In genomic region chr2:6475155-6475940, GRCh38 we compare ENCODE assay signal across 24 cellular contexts.
DNase-seq lines count a peak whose midpoint lies in the region; ATAC-seq and TF ChIP-seq lines count a peak whose summit lies in the region.
"Had no signal": no experiment of that assay in that cellular context is flagged by ENCODE, and none has a peak within 500 bp of the region (broad histone marks: within the 10 kb centered on the region; RNA-seq: fewer than 3 reads in every experiment).

No MANE protein-coding gene starts in this region.

- no peak overlapping the region for H3K27ac ChIP-seq in A673 (ENCODE audit: low read depth, low read length, poor library complexity, severe bottlenecking)
- H3K27ac ChIP-seq: coronary artery, heart right ventricle, KMS-11, skin epidermis, transverse colon had no signal

- POLR2A ChIA-PET in activated CD4-positive, alpha-beta T cell treated with anti-CD3 and anti-CD28 coated beads, Interleukin-2, amount 10 ng/mL, durations not matched to agents 7 days and 5 days (lab: Charles Lee) = no interaction called here
- POLR2A ChIA-PET in A673 (lab: Charles Lee; ENCODE audit: low non-redundant PET) = no interaction called here

- intact Hi-C loops in A673 (cut with micrococcal nuclease; ENCODE audit: unreplicated experiment) = no loop called here

- no peaks in the 10 kb centered on the region for H3K9me3 Mint-ChIP-seq in activated CD4-positive, alpha-beta T cell treated with anti-CD3 and anti-CD28 coated beads, Interleukin-2, amount 10 ng/mL, durations not matched to agents 7 days and 5 days
- H3K9me3 Mint-ChIP-seq: stimulated activated naive CD8-positive, alpha-beta T cell treated with anti-CD3 and anti-CD28 coated beads, Interleukin-15, amount 100 ng/mL, for 72 hours; T-helper 2 cell treated with Interferon-gamma antibody and Interleukin-4, amounts not matched to agents 5 μg/mL and 100 μg/mL, for 36 hours had no signal

- peak; percentile 71 for ATAC-seq in GM19455 (IDR thresholded peaks at IDR 0.05; ENCODE audit: unreplicated experiment)
- peak; percentile 70 for ATAC-seq in HG02759 (IDR thresholded peaks at IDR 0.05; ENCODE audit: unreplicated experiment)
- peak; percentile 57 for ATAC-seq in HG03520 (IDR thresholded peaks at IDR 0.05; ENCODE audit: unreplicated experiment)
- ATAC-seq: heart right ventricle; mucosa of descending colon; stimulated activated naive CD8-positive, alpha-beta T cell treated with anti-CD3 and anti-CD28 coated beads, Interleukin-15, amount 100 ng/mL, for 72 hours had no signal

- no TSS peak for BruUV-seq in A673 (replicated peaks; lab: Mats Ljungman, UMichigan)

- H3K36me3 ChIP-seq in A673 (ENCODE audit: insufficient read depth, low read length, poor library complexity, severe bottlenecking) = no peaks in the 10 kb centered on the region
- H3K36me3 ChIP-seq: heart right ventricle, transverse colon had no signal

- no peaks in the 10 kb centered on the region for H3K4me1 Mint-ChIP-seq in activated CD4-positive, alpha-beta T cell treated with anti-CD3 and anti-CD28 coated beads, Interleukin-2, amount 10 ng/mL, durations not matched to agents 7 days and 5 days
- H3K4me1 Mint-ChIP-seq: immature natural killer cell; stimulated activated naive CD8-positive, alpha-beta T cell treated with anti-CD3 and anti-CD28 coated beads, Interleukin-15, amount 100 ng/mL, for 72 hours had no signal

- CTCF ChIA-PET in activated CD4-positive, alpha-beta T cell treated with anti-CD3 and anti-CD28 coated beads, Interleukin-2, amount 10 ng/mL, durations not matched to agents 7 days and 5 days (lab: Charles Lee) = no interaction called here
- CTCF ChIA-PET in A673 (lab: Charles Lee) = no interaction called here

- H3K27ac Mint-ChIP-seq in activated CD4-positive, alpha-beta T cell treated with anti-CD3 and anti-CD28 coated beads, Interleukin-2, amount 10 ng/mL, durations not matched to agents 7 days and 5 days = no peak overlapping the region
- H3K27ac Mint-ChIP-seq: activated naive CD8-positive, alpha-beta T cell; immature natural killer cell; T-helper 2 cell treated with Interferon-gamma antibody and Interleukin-4, amounts not matched to agents 5 μg/mL and 100 μg/mL, for 36 hours had no signal

- H3K27me3 ChIP-seq in A673 (replicated peaks; ENCODE audit: insufficient read depth, low read depth, low read length, poor library complexity) = no peaks in the 10 kb centered on the region
- H3K27me3 ChIP-seq: transverse colon had no signal

- no peaks in the 10 kb centered on the region for H3K27me3 Mint-ChIP-seq in activated CD4-positive, alpha-beta T cell treated with anti-CD3 and anti-CD28 coated beads, Interleukin-2, amount 10 ng/mL, durations not matched to agents 7 days and 5 days

- TF ChIP-seq CTCF in GM12865 (IDR thresholded peaks at IDR 0.05; ENCODE audit: insufficient read depth, low read depth, low read length, missing control alignments) = no peak
- no peak for TF ChIP-seq CTCF in A673 (conservative IDR thresholded peaks at IDR 0.05; ENCODE audit: low read depth, low read length)

- no peaks in the 10 kb centered on the region for H3K9me3 ChIP-seq in A673 (ENCODE audit: low read depth, low read length, poor library complexity, severe bottlenecking)
- H3K9me3 ChIP-seq: Caco-2, mucosa of descending colon, SK-N-SH, transverse colon had no signal

- no peaks in the 10 kb centered on the region for H3K36me3 Mint-ChIP-seq in activated CD4-positive, alpha-beta T cell treated with anti-CD3 and anti-CD28 coated beads, Interleukin-2, amount 10 ng/mL, durations not matched to agents 7 days and 5 days (ENCODE audit: low read depth)
- H3K36me3 Mint-ChIP-seq: activated naive CD8-positive, alpha-beta T cell; immature natural killer cell had no signal

- H3K4me1 ChIP-seq in A673 (ENCODE audit: insufficient read depth, low read length, poor library complexity, severe bottlenecking) = no peaks in the 10 kb centered on the region
- H3K4me1 ChIP-seq: Caco-2, heart right ventricle, transverse colon had no signal

- no peak overlapping the region for H3K4me3 ChIP-seq in GM12865 (ENCODE audit: low read depth, low read length)
- no peak overlapping the region for H3K4me3 ChIP-seq in A673 (ENCODE audit: low read depth, low read length, poor library complexity, severe bottlenecking)
- H3K4me3 ChIP-seq: coronary artery, heart right ventricle, mucosa of descending colon, skin epidermis, transverse colon had no signal

- H3K4me3 Mint-ChIP-seq in activated CD4-positive, alpha-beta T cell treated with anti-CD3 and anti-CD28 coated beads, Interleukin-2, amount 10 ng/mL, durations not matched to agents 7 days and 5 days = no peak overlapping the region
- H3K4me3 Mint-ChIP-seq: activated naive CD8-positive, alpha-beta T cell; immature natural killer cell; stimulated activated naive CD8-positive, alpha-beta T cell treated with anti-CD3 and anti-CD28 coated beads, Interleukin-15, amount 100 ng/mL, for 72 hours; T-helper 2 cell treated with Interferon-gamma antibody and Interleukin-4, amounts not matched to agents 5 μg/mL and 100 μg/mL, for 36 hours had no signal

- peak; percentile 63 for DNase-seq in GM12865 (ENCODE audit: low read depth)
- no peak for DNase-seq in SIG-M5 (lab: John Stamatoyannopoulos, UW)
- no peak for DNase-seq in NCI-H526 (lab: John Stamatoyannopoulos, UW)
- DNase-seq in activated CD4-positive, alpha-beta T cell treated with anti-CD3 and anti-CD28 coated beads, Interleukin-2, amount 10 ng/mL, durations not matched to agents 7 days and 5 days = no peak
- no peak for DNase-seq in A673 (ENCODE audit: low spot score)
- DNase-seq: activated CD4-positive, CD25-positive, alpha-beta regulatory T cell; activated CD8-positive, alpha-beta memory T cell treated with anti-CD3 and anti-CD28 coated beads for 24 hours; Caco-2; heart right ventricle; immature natural killer cell; mucosa of descending colon; NCI-H2081; SK-N-SH; stimulated activated CD4-positive, alpha-beta T cell treated with anti-CD3 and anti-CD28 coated beads, Interleukin-2, amount 100 ng/mL, for 48 hours; stimulated activated naive CD8-positive, alpha-beta T cell treated with anti-CD3 and anti-CD28 coated beads, Interleukin-15, amount 100 ng/mL, for 72 hours; transverse colon had no signal
